1 cellular context compared by ENCODE assay signal in the genomic region with DNA sequence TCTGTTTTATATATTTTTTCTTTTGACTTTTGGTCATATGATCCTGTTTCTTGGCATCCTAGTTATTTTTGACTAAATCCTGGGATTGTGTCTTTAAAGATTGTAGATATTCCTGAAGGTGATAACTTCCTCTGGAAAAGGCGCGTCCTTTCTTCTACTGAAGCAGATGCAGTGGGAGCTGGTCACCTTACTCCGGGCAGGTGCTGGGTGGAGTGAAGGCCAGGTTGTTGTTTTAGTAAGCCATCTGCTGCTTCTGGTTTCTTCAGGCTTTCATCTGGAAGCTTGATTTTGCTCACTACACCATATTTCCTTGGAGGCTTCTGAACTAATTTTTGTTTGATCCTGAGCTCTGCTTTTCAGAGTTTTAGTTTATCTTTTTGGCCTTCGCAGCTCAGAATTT.
TF ChIP-seq lines count a peak whose summit lies in the region.

No MANE protein-coding gene starts in this region.

TF ChIP-seq in HepG2, 621 proteins besides CTCF, POLR2A, EP300 and RAD21 (continued from another document):
- TF ChIP-seq, protein P1, sequence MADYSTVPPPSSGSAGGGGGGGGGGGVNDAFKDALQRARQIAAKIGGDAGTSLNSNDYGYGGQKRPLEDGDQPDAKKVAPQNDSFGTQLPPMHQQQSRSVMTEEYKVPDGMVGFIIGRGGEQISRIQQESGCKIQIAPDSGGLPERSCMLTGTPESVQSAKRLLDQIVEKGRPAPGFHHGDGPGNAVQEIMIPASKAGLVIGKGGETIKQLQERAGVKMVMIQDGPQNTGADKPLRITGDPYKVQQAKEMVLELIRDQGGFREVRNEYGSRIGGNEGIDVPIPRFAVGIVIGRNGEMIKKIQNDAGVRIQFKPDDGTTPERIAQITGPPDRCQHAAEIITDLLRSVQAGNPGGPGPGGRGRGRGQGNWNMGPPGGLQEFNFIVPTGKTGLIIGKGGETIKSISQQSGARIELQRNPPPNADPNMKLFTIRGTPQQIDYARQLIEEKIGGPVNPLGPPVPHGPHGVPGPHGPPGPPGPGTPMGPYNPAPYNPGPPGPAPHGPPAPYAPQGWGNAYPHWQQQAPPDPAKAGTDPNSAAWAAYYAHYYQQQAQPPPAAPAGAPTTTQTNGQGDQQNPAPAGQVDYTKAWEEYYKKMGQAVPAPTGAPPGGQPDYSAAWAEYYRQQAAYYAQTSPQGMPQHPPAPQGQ (CRISPR knock-in tag; IDR thresholded peaks at IDR 0.05; ENCODE audit: borderline replicate concordance) = no peak
- TF ChIP-seq, protein P2, sequence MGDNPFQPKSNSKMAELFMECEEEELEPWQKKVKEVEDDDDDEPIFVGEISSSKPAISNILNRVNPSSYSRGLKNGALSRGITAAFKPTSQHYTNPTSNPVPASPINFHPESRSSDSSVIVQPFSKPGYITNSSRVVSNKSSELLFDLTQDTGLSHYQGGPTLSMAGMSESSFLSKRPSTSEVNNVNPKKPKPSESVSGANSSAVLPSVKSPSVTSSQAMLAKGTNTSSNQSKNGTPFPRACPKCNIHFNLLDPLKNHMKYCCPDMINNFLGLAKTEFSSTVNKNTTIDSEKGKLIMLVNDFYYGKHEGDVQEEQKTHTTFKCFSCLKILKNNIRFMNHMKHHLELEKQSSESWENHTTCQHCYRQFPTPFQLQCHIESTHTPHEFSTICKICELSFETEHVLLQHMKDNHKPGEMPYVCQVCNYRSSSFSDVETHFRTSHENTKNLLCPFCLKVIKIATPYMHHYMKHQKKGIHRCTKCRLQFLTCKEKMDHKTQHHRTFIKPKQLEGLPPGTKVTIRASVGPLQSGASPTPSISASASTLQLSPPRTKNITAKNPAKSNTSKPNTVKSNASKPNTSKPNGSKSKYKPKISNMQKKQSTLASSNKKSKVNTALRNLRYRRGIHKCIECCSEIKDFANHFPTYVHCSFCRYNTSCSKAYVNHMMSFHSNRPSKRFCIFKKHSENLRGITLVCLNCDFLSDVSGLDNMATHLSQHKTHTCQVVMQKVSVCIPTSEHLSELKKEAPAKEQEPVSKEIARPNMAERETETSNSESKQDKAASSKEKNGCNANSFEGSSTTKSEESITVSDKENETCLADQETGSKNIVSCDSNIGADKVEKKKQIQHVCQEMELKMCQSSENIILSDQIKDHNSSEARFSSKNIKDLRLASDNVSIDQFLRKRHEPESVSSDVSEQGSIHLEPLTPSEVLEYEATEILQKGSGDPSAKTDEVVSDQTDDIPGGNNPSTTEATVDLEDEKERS (CRISPR knock-in tag; IDR thresholded peaks at IDR 0.05) = no peak
- TF ChIP-seq KMT2A (CRISPR knock-in tag; IDR thresholded peaks at IDR 0.05) (no peak), CAMTA2 (CRISPR knock-in tag; IDR thresholded peaks at IDR 0.05; ENCODE audit: borderline replicate concordance) (no peak), ZNF713 (CRISPR knock-in tag; IDR thresholded peaks at IDR 0.05) (no peak), SNRNP70 (IDR thresholded peaks at IDR 0.05; ENCODE audit: low read depth, low read length) (no peak), STAT5B (CRISPR knock-in tag; IDR thresholded peaks at IDR 0.05) (no peak), FOXC1 (CRISPR knock-in tag; IDR thresholded peaks at IDR 0.05; ENCODE audit: borderline replicate concordance) (no peak), EZH2 (conservative IDR thresholded peaks at IDR 0.05; ENCODE audit: low read depth, low read length) (no peak), FOXJ3 (CRISPR knock-in tag; IDR thresholded peaks at IDR 0.05; ENCODE audit: borderline replicate concordance) (no peak), MXI1 (IDR thresholded peaks at IDR 0.05; ENCODE audit: borderline replicate concordance, low read depth, low read length) (no peak), ZNF773 (CRISPR knock-in tag; IDR thresholded peaks at IDR 0.05; ENCODE audit: borderline replicate concordance) (no peak)
- TF ChIP-seq, protein P3, sequence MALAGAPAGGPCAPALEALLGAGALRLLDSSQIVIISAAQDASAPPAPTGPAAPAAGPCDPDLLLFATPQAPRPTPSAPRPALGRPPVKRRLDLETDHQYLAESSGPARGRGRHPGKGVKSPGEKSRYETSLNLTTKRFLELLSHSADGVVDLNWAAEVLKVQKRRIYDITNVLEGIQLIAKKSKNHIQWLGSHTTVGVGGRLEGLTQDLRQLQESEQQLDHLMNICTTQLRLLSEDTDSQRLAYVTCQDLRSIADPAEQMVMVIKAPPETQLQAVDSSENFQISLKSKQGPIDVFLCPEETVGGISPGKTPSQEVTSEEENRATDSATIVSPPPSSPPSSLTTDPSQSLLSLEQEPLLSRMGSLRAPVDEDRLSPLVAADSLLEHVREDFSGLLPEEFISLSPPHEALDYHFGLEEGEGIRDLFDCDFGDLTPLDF (CRISPR knock-in tag; IDR thresholded peaks at IDR 0.05) = no peak
- TF ChIP-seq, protein P4, sequence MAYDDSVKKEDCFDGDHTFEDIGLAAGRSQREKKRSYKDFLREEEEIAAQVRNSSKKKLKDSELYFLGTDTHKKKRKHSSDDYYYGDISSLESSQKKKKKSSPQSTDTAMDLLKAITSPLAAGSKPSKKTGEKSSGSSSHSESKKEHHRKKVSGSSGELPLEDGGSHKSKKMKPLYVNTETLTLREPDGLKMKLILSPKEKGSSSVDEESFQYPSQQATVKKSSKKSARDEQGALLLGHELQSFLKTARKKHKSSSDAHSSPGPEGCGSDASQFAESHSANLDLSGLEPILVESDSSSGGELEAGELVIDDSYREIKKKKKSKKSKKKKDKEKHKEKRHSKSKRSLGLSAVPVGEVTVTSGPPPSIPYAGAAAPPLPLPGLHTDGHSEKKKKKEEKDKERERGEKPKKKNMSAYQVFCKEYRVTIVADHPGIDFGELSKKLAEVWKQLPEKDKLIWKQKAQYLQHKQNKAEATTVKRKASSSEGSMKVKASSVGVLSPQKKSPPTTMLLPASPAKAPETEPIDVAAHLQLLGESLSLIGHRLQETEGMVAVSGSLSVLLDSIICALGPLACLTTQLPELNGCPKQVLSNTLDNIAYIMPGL (CRISPR knock-in tag; IDR thresholded peaks at IDR 0.05; ENCODE audit: borderline replicate concordance in 1 of 2, low read depth in 1 of 2) = no peak
